In the genomic region with DNA sequence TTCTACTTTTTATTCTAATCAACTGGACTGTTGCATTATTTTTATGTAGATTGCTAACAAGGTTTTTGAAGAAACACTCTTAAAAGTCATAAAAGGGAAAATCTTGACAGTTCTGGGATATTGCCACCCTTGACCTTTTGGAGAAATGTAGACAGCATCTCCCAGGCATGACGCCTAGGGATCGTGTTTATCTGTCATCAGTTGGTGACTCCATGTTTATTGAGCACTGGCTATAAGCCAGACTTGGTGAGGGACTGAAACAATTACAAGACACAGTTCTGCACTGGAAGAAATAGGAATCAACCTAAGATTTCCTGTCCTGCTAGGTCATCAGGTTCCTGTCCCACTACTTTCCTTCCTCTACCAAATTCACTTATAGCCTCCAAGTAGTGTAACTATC, we compare ENCODE assay signal across 1 cellular context.
A peak's percentile ranks its signal among the peaks of the same experiment; 100 is the strongest.
TF ChIP-seq lines count a peak whose summit lies in the region.

No MANE protein-coding gene starts in this region.

TF ChIP-seq in endothelial cell of umbilical vein, 7 proteins besides CTCF, POLR2A, EP300 and RAD21:
- TF ChIP-seq MYC (IDR thresholded peaks at IDR 0.05; ENCODE audit: low read depth, low read length) (no peak), FOS (IDR thresholded peaks at IDR 0.05; ENCODE audit: borderline replicate concordance, insufficient read depth, low read length) (no peak), JUN (IDR thresholded peaks at IDR 0.05; ENCODE audit: borderline replicate concordance, insufficient read depth, insufficient read length, low read depth) (peak; percentile 9), GATA2 (IDR thresholded peaks at IDR 0.05; ENCODE audit: insufficient read depth, insufficient read length, low read depth, low read length) (peak; percentile 56), EZH2 (IDR thresholded peaks at IDR 0.05; ENCODE audit: borderline replicate concordance, low read depth, low read length, severe bottlenecking) (no peak), POLR2AphosphoS5 (IDR thresholded peaks at IDR 0.05; ENCODE audit: insufficient read depth, low read depth, low read length) (no peak)
- TF ChIP-seq, protein P1, sequence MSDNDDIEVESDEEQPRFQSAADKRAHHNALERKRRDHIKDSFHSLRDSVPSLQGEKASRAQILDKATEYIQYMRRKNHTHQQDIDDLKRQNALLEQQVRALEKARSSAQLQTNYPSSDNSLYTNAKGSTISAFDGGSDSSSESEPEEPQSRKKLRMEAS (IDR thresholded peaks at IDR 0.05; ENCODE audit: insufficient read depth, insufficient read length) = no peak
TF ChIP-seq in endothelial cell of umbilical vein: peak in this region for 2.
